ENCODE assay signal across 12 cellular contexts in the genomic region with DNA sequence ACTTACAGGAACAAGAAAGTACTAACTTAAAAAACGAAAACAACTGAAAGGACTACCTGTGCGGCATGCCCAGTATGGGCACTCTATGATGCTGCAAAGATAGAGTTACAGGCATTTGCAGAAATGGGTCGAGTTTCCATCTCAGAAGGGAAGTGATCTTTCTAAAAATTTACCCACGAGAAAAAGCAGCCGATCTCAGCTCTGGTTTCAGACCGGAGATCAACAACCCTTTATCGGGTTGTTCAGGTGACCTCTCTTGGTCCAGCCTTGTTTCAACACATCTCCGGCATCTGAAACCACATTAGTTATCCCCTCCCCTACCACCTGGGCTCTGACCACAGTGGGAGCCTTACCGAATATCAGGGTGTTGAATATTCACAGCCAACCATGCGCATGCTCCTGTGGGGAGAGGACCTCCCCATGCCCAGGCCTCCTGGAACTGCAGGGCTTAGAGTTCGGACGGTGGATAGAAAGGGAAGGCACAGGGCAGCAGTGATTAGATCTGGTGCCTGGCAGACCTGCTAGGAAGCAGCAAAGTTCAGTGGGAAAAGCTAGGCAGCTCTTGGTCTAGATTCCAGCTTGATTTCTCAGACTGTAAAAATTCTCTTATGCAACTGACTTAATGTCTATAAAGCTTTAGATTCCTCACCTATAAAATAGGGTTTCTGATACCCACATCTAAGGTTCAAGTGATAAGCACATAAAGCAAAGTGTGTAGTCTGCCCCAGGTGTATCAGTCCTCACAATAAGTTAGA.
DNase-seq lines count a peak whose midpoint lies in the region; ATAC-seq and TF ChIP-seq lines count a peak whose summit lies in the region.
"Had no signal": no experiment of that assay in that cellular context is flagged by ENCODE, and none has a peak within 500 bp of the region (broad histone marks: within the 10 kb centered on the region; RNA-seq: fewer than 3 reads in every experiment).

No MANE protein-coding gene starts in this region.

- H3K27ac Mint-ChIP-seq in CD4-positive, CD25-positive, alpha-beta regulatory T cell, result peak overlapping the region; percentile 94 to 99 (median 94)
- no peak overlapping the region for H3K27ac Mint-ChIP-seq in GM23338
- H3K27ac Mint-ChIP-seq in activated T-helper 1 cell treated with anti-CD3 and anti-CD28 coated beads, Interleukin-12 subunit alpha, Interleukin-12 subunit beta, Interleukin-2, Interleukin-4 antibody, amounts not matched to agents 30 ng/mL and 10 ng/mL and 1 ng/mL, durations not matched to agents 14 hours and 24 hours and 36 hours, result peak overlapping the region; percentile 81
- no peak overlapping the region for H3K27ac Mint-ChIP-seq in progenitor cell of endocrine pancreas
- H3K27ac Mint-ChIP-seq: memory B cell had no signal

- H4K20me1 ChIP-seq in GM23338 (replicated peaks; ENCODE audit: insufficient read depth), result no peaks in the 10 kb centered on the region

- no peak overlapping the region for H2AFZ ChIP-seq in GM23338

- no peaks in the 10 kb centered on the region; the same call in 1 of the 2 replicates for H3F3A ChIP-seq in GM23338 (replicated peaks; ENCODE audit: low read depth)

- H3K27me3 ChIP-seq in CD4-positive, CD25-positive, alpha-beta regulatory T cell (ENCODE audit: control insufficient read depth, insufficient read depth, low read length), result no peaks in the 10 kb centered on the region
- H3K27me3 ChIP-seq in GM23338 (ENCODE audit: insufficient read depth), result no peaks in the 10 kb centered on the region
- no peaks in the 10 kb centered on the region for H3K27me3 ChIP-seq in lower lobe of right lung (ENCODE audit: low read depth)
- H3K27me3 ChIP-seq: SJSA1 had no signal

- peak overlapping the region; percentile 62 for H3K4me3 ChIP-seq in CD4-positive, CD25-positive, alpha-beta regulatory T cell (ENCODE audit: low read depth, low read length)
- no peak overlapping the region for H3K4me3 ChIP-seq in GM23338
- H3K4me3 ChIP-seq in lower lobe of right lung, result no peak overlapping the region
- H3K4me3 ChIP-seq: gastroesophageal sphincter, SJSA1 had no signal

- TF ChIP-seq CTCF in GM23338 (conservative IDR thresholded peaks at IDR 0.05; ENCODE audit: low read depth in 2 of 2) (no peak), lower lobe of right lung (IDR thresholded peaks at IDR 0.05) (no peak), progenitor cell of endocrine pancreas (IDR thresholded peaks at IDR 0.05; ENCODE audit: unreplicated experiment) (no peak)

- H3K27me3 Mint-ChIP-seq in CD4-positive, CD25-positive, alpha-beta regulatory T cell, result no peaks in the 10 kb centered on the region
- no peaks in the 10 kb centered on the region for H3K27me3 Mint-ChIP-seq in GM23338 (ENCODE audit: insufficient read depth, low read depth, poor library complexity)
- H3K27me3 Mint-ChIP-seq in activated T-helper 1 cell treated with anti-CD3 and anti-CD28 coated beads, Interleukin-12 subunit alpha, Interleukin-12 subunit beta, Interleukin-2, Interleukin-4 antibody, amounts not matched to agents 30 ng/mL and 10 ng/mL and 1 ng/mL, durations not matched to agents 14 hours and 24 hours and 36 hours (ENCODE audit: insufficient read depth), result no peaks in the 10 kb centered on the region
- peaks cover 5% of the 10 kb centered on the region for H3K27me3 Mint-ChIP-seq in progenitor cell of endocrine pancreas

- peaks cover 70% of the 10 kb centered on the region for H3K4me1 ChIP-seq in CD4-positive, CD25-positive, alpha-beta regulatory T cell (ENCODE audit: control insufficient read depth, insufficient read depth, low read length, poor library complexity, severe bottlenecking)
- peaks cover 35% of the 10 kb centered on the region for H3K4me1 ChIP-seq in GM23338 (ENCODE audit: insufficient read depth)
- peaks cover 8% of the 10 kb centered on the region for H3K4me1 ChIP-seq in lower lobe of right lung
- H3K4me1 ChIP-seq: gastroesophageal sphincter, SJSA1 had no signal

- H3K4me2 ChIP-seq in GM23338, result peak overlapping the region; percentile 52

- no peaks in the 10 kb centered on the region for H3K9me3 ChIP-seq in CD4-positive, CD25-positive, alpha-beta regulatory T cell (ENCODE audit: control insufficient read depth in 2 of 2, low read length in 2 of 2)
- no peaks in the 10 kb centered on the region for H3K9me3 ChIP-seq in lower lobe of right lung
- H3K9me3 ChIP-seq: SJSA1 had no signal

- H3K9me2 ChIP-seq in GM23338 (ENCODE audit: insufficient read depth), result peaks cover 24% of the 10 kb centered on the region; the same call in 1 of the 2 replicates

- H3K4me1 Mint-ChIP-seq in CD4-positive, CD25-positive, alpha-beta regulatory T cell, result peaks cover 35 to 81% (median 71%) of the 10 kb centered on the region in 4 donors
- H3K4me1 Mint-ChIP-seq in GM23338, result peaks cover 30% of the 10 kb centered on the region
- H3K4me1 Mint-ChIP-seq in activated T-helper 1 cell treated with anti-CD3 and anti-CD28 coated beads, Interleukin-12 subunit alpha, Interleukin-12 subunit beta, Interleukin-2, Interleukin-4 antibody, amounts not matched to agents 30 ng/mL and 10 ng/mL and 1 ng/mL, durations not matched to agents 14 hours and 24 hours and 36 hours (ENCODE audit: low read depth), result peaks cover 78% of the 10 kb centered on the region
- peaks cover 2% of the 10 kb centered on the region for H3K4me1 Mint-ChIP-seq in progenitor cell of endocrine pancreas (ENCODE audit: low read depth)
- H3K4me1 Mint-ChIP-seq: memory B cell had no signal

- ATAC-seq in CD4-positive, CD25-positive, alpha-beta regulatory T cell (ENCODE audit: low read depth in 2 of 2), result peak; percentile 83 to 87
- peak; percentile 64 for ATAC-seq in GM23338
- peak in 1 of 2 donors; percentile 23 for ATAC-seq in lower lobe of right lung
- ATAC-seq in GM18858 (IDR thresholded peaks at IDR 0.05; ENCODE audit: unreplicated experiment), result no peak
- ATAC-seq in HG03095 (IDR thresholded peaks at IDR 0.05; ENCODE audit: unreplicated experiment), result no peak
- ATAC-seq: gastroesophageal sphincter had no signal

- H3K4me3 Mint-ChIP-seq in CD4-positive, CD25-positive, alpha-beta regulatory T cell, result peak overlapping the region; percentile 56 to 80 (median 78)
- no peak overlapping the region for H3K4me3 Mint-ChIP-seq in GM23338
- H3K4me3 Mint-ChIP-seq in activated T-helper 1 cell treated with anti-CD3 and anti-CD28 coated beads, Interleukin-12 subunit alpha, Interleukin-12 subunit beta, Interleukin-2, Interleukin-4 antibody, amounts not matched to agents 30 ng/mL and 10 ng/mL and 1 ng/mL, durations not matched to agents 14 hours and 24 hours and 36 hours, result peak overlapping the region; percentile 35
- H3K4me3 Mint-ChIP-seq in progenitor cell of endocrine pancreas (ENCODE audit: low read depth), result no peak overlapping the region
- H3K4me3 Mint-ChIP-seq: memory B cell had no signal

- H3K79me2 ChIP-seq in GM23338 (replicated peaks; ENCODE audit: insufficient read depth), result no peaks in the 10 kb centered on the region

- H3K36me3 ChIP-seq in CD4-positive, CD25-positive, alpha-beta regulatory T cell (ENCODE audit: control insufficient read depth, insufficient read depth, low read length), result no peaks in the 10 kb centered on the region
- H3K36me3 ChIP-seq in GM23338 (ENCODE audit: insufficient read depth), result peaks cover 4% of the 10 kb centered on the region; the same call in 1 of the 2 replicates
- H3K36me3 ChIP-seq in lower lobe of right lung, result no peaks in the 10 kb centered on the region
- H3K36me3 ChIP-seq: gastroesophageal sphincter, SJSA1 had no signal

- intact Hi-C loops in activated T-helper 1 cell treated with anti-CD3 and anti-CD28 coated beads, Interleukin-12 subunit alpha, Interleukin-12 subunit beta, Interleukin-2, Interleukin-4 antibody, amounts not matched to agents 30 ng/mL and 10 ng/mL and 1 ng/mL, durations not matched to agents 14 hours and 24 hours and 36 hours (cut with micrococcal nuclease), result loop anchor here (5.0 to 10.0 kb wide), 3 partner anchors 272 to 474 kb away; no protein-coding TSS in a partner anchor
- intact Hi-C loops in lower lobe of right lung (cut with DNase I), result no loop called here

- peaks cover 0 to 4% (median 0%) of the 10 kb centered on the region in 7 donors for H3K9me3 Mint-ChIP-seq in CD4-positive, CD25-positive, alpha-beta regulatory T cell
- H3K9me3 Mint-ChIP-seq in GM23338, result peaks cover 33% of the 10 kb centered on the region
- peaks cover 15% of the 10 kb centered on the region for H3K9me3 Mint-ChIP-seq in activated T-helper 1 cell treated with anti-CD3 and anti-CD28 coated beads, Interleukin-12 subunit alpha, Interleukin-12 subunit beta, Interleukin-2, Interleukin-4 antibody, amounts not matched to agents 30 ng/mL and 10 ng/mL and 1 ng/mL, durations not matched to agents 14 hours and 24 hours and 36 hours
- peaks cover 3% of the 10 kb centered on the region for H3K9me3 Mint-ChIP-seq in progenitor cell of endocrine pancreas (ENCODE audit: low read depth)

- peaks cover 3% of the 10 kb centered on the region for H3K36me3 Mint-ChIP-seq in CD4-positive, CD25-positive, alpha-beta regulatory T cell
- peaks cover 28% of the 10 kb centered on the region for H3K36me3 Mint-ChIP-seq in GM23338 (ENCODE audit: low read depth)
- H3K36me3 Mint-ChIP-seq in activated T-helper 1 cell treated with anti-CD3 and anti-CD28 coated beads, Interleukin-12 subunit alpha, Interleukin-12 subunit beta, Interleukin-2, Interleukin-4 antibody, amounts not matched to agents 30 ng/mL and 10 ng/mL and 1 ng/mL, durations not matched to agents 14 hours and 24 hours and 36 hours (ENCODE audit: low read depth), result peaks cover 14% of the 10 kb centered on the region
- no peaks in the 10 kb centered on the region for H3K36me3 Mint-ChIP-seq in progenitor cell of endocrine pancreas (ENCODE audit: insufficient read depth)
- H3K36me3 Mint-ChIP-seq: memory B cell had no signal

- peak overlapping the region; percentile 72 for H3K27ac ChIP-seq in CD4-positive, CD25-positive, alpha-beta regulatory T cell (ENCODE audit: insufficient read depth, low read length, poor library complexity, severe bottlenecking)
- H3K27ac ChIP-seq in GM23338 (ENCODE audit: low read depth) (no peak overlapping the region), lower lobe of right lung (peak overlapping the region; percentile 29)
- H3K27ac ChIP-seq: gastroesophageal sphincter, SJSA1 had no signal

- DNase-seq in CD4-positive, CD25-positive, alpha-beta regulatory T cell, result peak in 2 of 3 donors; percentile 64 to 90
- DNase-seq in GM23338 (ENCODE audit: low spot score) (no peak), lower lobe of right lung (no peak), dedifferentiated amniotic fluid mesenchymal stem cell (ENCODE audit: extremely low spot score) (no peak), progenitor cell of endocrine pancreas (ENCODE audit: low spot score, unreplicated experiment) (no peak)
- DNase-seq in activated T-helper 1 cell treated with anti-CD3 and anti-CD28 coated beads, Interleukin-12 subunit alpha, Interleukin-12 subunit beta, Interleukin-2, Interleukin-4 antibody, amounts not matched to agents 30 ng/mL and 10 ng/mL and 1 ng/mL, durations not matched to agents 14 hours and 24 hours and 36 hours (ENCODE audit: low spot score), result peak; percentile 38
- DNase-seq: NCI-H2081 treated with DMSO at 0.1 percent for 48 hours had no signal

Comparison
In these comparisons a context has a peak if more than half of its experiments do, and no peak if none do; other contexts are left out.
1. ATAC-seq: peak in CD4-positive, CD25-positive, alpha-beta regulatory T cell (2 of 2) and GM23338 (single experiment); none in GM18858 (single experiment) and HG03095 (single experiment).
2. DNase-seq: peak in CD4-positive, CD25-positive, alpha-beta regulatory T cell (2 of 3) and activated T-helper 1 cell treated with anti-CD3 and anti-CD28 coated beads, Interleukin-12 subunit alpha, Interleukin-12 subunit beta, Interleukin-2, Interleukin-4 antibody, amounts not matched to agents 30 ng/mL and 10 ng/mL and 1 ng/mL, durations not matched to agents 14 hours and 24 hours and 36 hours (single experiment); none in GM23338 (single experiment), lower lobe of right lung (single experiment), dedifferentiated amniotic fluid mesenchymal stem cell (single experiment) and progenitor cell of endocrine pancreas (single experiment).
3. H3K27ac Mint-ChIP-seq: peak in CD4-positive, CD25-positive, alpha-beta regulatory T cell (3 of 3) and activated T-helper 1 cell treated with anti-CD3 and anti-CD28 coated beads, Interleukin-12 subunit alpha, Interleukin-12 subunit beta, Interleukin-2, Interleukin-4 antibody, amounts not matched to agents 30 ng/mL and 10 ng/mL and 1 ng/mL, durations not matched to agents 14 hours and 24 hours and 36 hours (single experiment); none in GM23338 (single experiment) and progenitor cell of endocrine pancreas (single experiment).
4. H3K4me3 Mint-ChIP-seq: peak in CD4-positive, CD25-positive, alpha-beta regulatory T cell (4 of 4) and activated T-helper 1 cell treated with anti-CD3 and anti-CD28 coated beads, Interleukin-12 subunit alpha, Interleukin-12 subunit beta, Interleukin-2, Interleukin-4 antibody, amounts not matched to agents 30 ng/mL and 10 ng/mL and 1 ng/mL, durations not matched to agents 14 hours and 24 hours and 36 hours (single experiment); none in GM23338 (single experiment) and progenitor cell of endocrine pancreas (single experiment).